In the genomic region with DNA sequence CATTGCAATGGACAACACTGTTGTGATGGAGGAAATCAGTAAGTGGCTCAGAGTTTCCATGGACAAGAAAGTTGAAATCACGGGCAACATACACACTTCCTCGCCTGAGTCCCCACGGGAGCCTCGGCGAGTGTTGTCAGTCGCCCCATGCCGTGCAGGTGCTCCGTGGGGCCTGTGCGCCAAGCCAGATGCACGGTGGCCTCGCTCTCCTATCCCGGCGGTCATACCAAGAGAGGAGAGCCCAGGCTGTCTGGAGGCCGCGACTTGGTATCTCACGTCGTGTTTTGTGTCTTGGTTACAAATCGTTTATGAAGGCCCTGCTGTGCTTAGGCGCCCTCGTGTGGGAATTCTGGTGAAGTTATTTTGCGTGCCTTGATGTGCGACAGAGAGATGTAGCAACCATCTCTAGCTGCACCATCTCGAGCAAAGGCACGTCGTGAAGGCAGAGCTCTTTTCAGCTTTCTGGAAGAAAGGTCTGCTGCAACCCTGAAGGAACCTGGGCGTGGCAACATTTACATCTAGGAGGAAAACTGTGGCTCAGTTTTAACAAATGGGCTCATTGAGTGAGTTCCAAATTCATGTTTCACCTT, we compare ENCODE assay signal across 8 cellular contexts. TPM values are rescaled to one million over a fixed set of nuclear protein-coding genes. Genes with fewer than 3 reads are reported as not detected.
A peak's percentile ranks its signal among the peaks of the same experiment; 100 is the strongest.
DNase-seq lines count a peak whose midpoint lies in the region; ATAC-seq and TF ChIP-seq lines count a peak whose summit lies in the region.

No MANE protein-coding gene starts in this region.

- TF ChIP-seq CTCF in GM10248 (IDR thresholded peaks at IDR 0.05; ENCODE audit: control extremely low read depth, extremely low read depth, low read depth, missing control alignments): peak; percentile 50
- peak; percentile 38 for TF ChIP-seq CTCF in glutamatergic neuron (IDR thresholded peaks at IDR 0.05; ENCODE audit: partially characterized antibody, unreplicated experiment)

- DNase-seq in A172 (ENCODE audit: low spot score) (peak; percentile 53), GM10248 (ENCODE audit: extremely low spot score) (no peak), NCI-H345 (lab: John Stamatoyannopoulos, UW) (peak; percentile 37), glutamatergic neuron (peak; percentile 73), pons (ENCODE audit: low spot score) (peak; percentile 80), epidermal melanocyte (ENCODE audit: insufficient read length, low spot score) (no peak)
- peak; percentile 23 for DNase-seq in activated T-cell treated with anti-CD3 and anti-CD28 coated beads, Interleukin-2, amount 50 U/mL, for 4 hours

- CTCF ChIA-PET in GM10248 (lab: Yijun Ruan, JAX): interaction anchor here (0.7 to 1.6 kb wide), 6 partner anchors 10 to 581 kb away, joined by 3 to 5 read pairs (median 3); a partner anchor contains a TSS

- no peak overlapping the region for H3K4me3 Mint-ChIP-seq in activated T-cell treated with anti-CD3 and anti-CD28 coated beads, Interleukin-2, amount 50 U/mL, for 4 hours
- H3K4me3 Mint-ChIP-seq in glutamatergic neuron (ENCODE audit: unreplicated experiment): peak overlapping the region; percentile 34

- peak in 1 of 2 donors; percentile 35 for ATAC-seq in activated T-cell treated with anti-CD3 and anti-CD28 coated beads, Interleukin-2, amount 50 U/mL, for 4 hours
- no peak for ATAC-seq in GM21619 (IDR thresholded peaks at IDR 0.05; ENCODE audit: unreplicated experiment)

- H3K27me3 Mint-ChIP-seq in activated T-cell treated with anti-CD3 and anti-CD28 coated beads, Interleukin-2, amount 50 U/mL, for 4 hours (ENCODE audit: low read depth): no peaks in the 10 kb centered on the region
- H3K27me3 Mint-ChIP-seq in glutamatergic neuron (ENCODE audit: unreplicated experiment): no peaks in the 10 kb centered on the region

- POLR2A ChIA-PET in GM10248 (lab: Yijun Ruan, JAX): no interaction called here

- no peaks in the 10 kb centered on the region for H3K4me1 Mint-ChIP-seq in activated T-cell treated with anti-CD3 and anti-CD28 coated beads, Interleukin-2, amount 50 U/mL, for 4 hours (ENCODE audit: low read depth)
- H3K4me1 Mint-ChIP-seq in glutamatergic neuron (ENCODE audit: low read depth, unreplicated experiment): peaks cover 4% of the 10 kb centered on the region

- peaks cover 34% of the 10 kb centered on the region for H3K36me3 Mint-ChIP-seq in activated T-cell treated with anti-CD3 and anti-CD28 coated beads, Interleukin-2, amount 50 U/mL, for 4 hours (ENCODE audit: insufficient read depth)
- H3K36me3 Mint-ChIP-seq in glutamatergic neuron (ENCODE audit: unreplicated experiment): no peaks in the 10 kb centered on the region

- peak overlapping the region; percentile 3 for H3K27ac Mint-ChIP-seq in glutamatergic neuron (ENCODE audit: unreplicated experiment)

- no peaks in the 10 kb centered on the region for H3K9me3 Mint-ChIP-seq in activated T-cell treated with anti-CD3 and anti-CD28 coated beads, Interleukin-2, amount 50 U/mL, for 4 hours
- H3K9me3 Mint-ChIP-seq in glutamatergic neuron (ENCODE audit: unreplicated experiment): peaks cover 7% of the 10 kb centered on the region

RNA-seq across cellular contexts. Expression of a gene that starts 21.8 kb away (rescaled TPM):
- 111 and 132 TPM in 2 replicates for total RNA-seq in A172 (2014; rRNA removed; shearing (Covaris generic))
- 10 to 100 TPM; 72.6 to 82.4 (median 75.3) TPM for total RNA-seq in activated T-cell treated with anti-CD3 and anti-CD28 coated beads, Interleukin-2, amount 50 U/mL, for 4 hours
- total RNA-seq in glutamatergic neuron (ENCODE audit: unreplicated experiment): 115 TPM

RNA-seq across cellular contexts. Expression of a gene that starts 22.3 kb away (rescaled TPM):
- 80.6 and 85.7 TPM in 2 replicates for total RNA-seq in A172 (2014; rRNA removed; shearing (Covaris generic))
- 10 to 100 TPM; 58.6 to 61.8 (median 59.0) TPM for total RNA-seq in activated T-cell treated with anti-CD3 and anti-CD28 coated beads, Interleukin-2, amount 50 U/mL, for 4 hours
- total RNA-seq in glutamatergic neuron (ENCODE audit: unreplicated experiment): 32.4 TPM

RNA-seq across cellular contexts. Expression of a gene that starts 27.4 kb away (rescaled TPM):
- total RNA-seq in A172 (2014; rRNA removed; shearing (Covaris generic)): 136 and 156 TPM in 2 replicates
- total RNA-seq in activated T-cell treated with anti-CD3 and anti-CD28 coated beads, Interleukin-2, amount 50 U/mL, for 4 hours: 100 to 1,000 TPM in 1 of 3 donors, 10 to 100 TPM in 2; 89.5 to 110 (median 94.9) TPM
- 32.8 TPM for total RNA-seq in glutamatergic neuron (ENCODE audit: unreplicated experiment)

RNA-seq across cellular contexts. Expression of a gene that starts 42.6 kb away (rescaled TPM):
- 12.8 and 14.5 TPM in 2 replicates for total RNA-seq in A172 (2014; rRNA removed; shearing (Covaris generic))
- 10 to 100 TPM; 49.2 to 53.5 (median 51.8) TPM for total RNA-seq in activated T-cell treated with anti-CD3 and anti-CD28 coated beads, Interleukin-2, amount 50 U/mL, for 4 hours
- total RNA-seq in glutamatergic neuron (ENCODE audit: unreplicated experiment): 38.3 TPM

Comparison
In these comparisons a context has a peak if more than half of its experiments do, and no peak if none do; other contexts are left out.
1. DNase-seq: peak in A172 (single experiment), NCI-H345 (single experiment), activated T-cell treated with anti-CD3 and anti-CD28 coated beads, Interleukin-2, amount 50 U/mL, for 4 hours (single experiment), glutamatergic neuron (single experiment) and pons (single experiment); none in GM10248 (single experiment) and epidermal melanocyte (single experiment).